Comparison of ENCODE assay signal across 7 cellular contexts in genomic region chr3:128075516-128076464, GRCh38. TPM values are rescaled to one million over a fixed set of nuclear protein-coding genes. Genes with fewer than 3 reads are reported as not detected.
DNase-seq lines count a peak whose midpoint lies in the region; ATAC-seq and TF ChIP-seq lines count a peak whose summit lies in the region.

No MANE protein-coding gene starts in this region.

- in situ Hi-C loops in SK-MEL-5 (cut with HindIII; ENCODE audit: low pct_unique_long_range_greater_than_20kb, low sequenced_read_pairs): no loop called here

- H3K9me3 Mint-ChIP-seq in activated naive CD8-positive, alpha-beta T cell treated with anti-CD3 and anti-CD28 coated beads for 36 hours: no peaks in the 10 kb centered on the region

- ATAC-seq in GM18520 (IDR thresholded peaks at IDR 0.05; ENCODE audit: unreplicated experiment) (peak; percentile 54), HG03354 (IDR thresholded peaks at IDR 0.05; ENCODE audit: poor library complexity, severe bottlenecking, unreplicated experiment) (peak; percentile 62)

- H3K36me3 Mint-ChIP-seq in activated naive CD8-positive, alpha-beta T cell treated with anti-CD3 and anti-CD28 coated beads for 36 hours: peaks cover 13% of the 10 kb centered on the region

- no peak for TF ChIP-seq POLR2A in ovary (IDR thresholded peaks at IDR 0.05)

- no peak overlapping the region for H3K27ac ChIP-seq in ovary
- H3K27ac ChIP-seq in temporal lobe (ENCODE audit: low read depth, low read length): peak overlapping the region; percentile 40

- no peaks in the 10 kb centered on the region for H3K27me3 Mint-ChIP-seq in activated naive CD8-positive, alpha-beta T cell treated with anti-CD3 and anti-CD28 coated beads for 36 hours

- no peaks in the 10 kb centered on the region for H3K36me3 ChIP-seq in ovary

- peak overlapping the region; percentile 42 for H3K4me3 Mint-ChIP-seq in activated naive CD8-positive, alpha-beta T cell treated with anti-CD3 and anti-CD28 coated beads for 36 hours

- DNase-seq in SK-MEL-5 (ENCODE audit: low read depth, low spot score) (peak; percentile 34), head of caudate nucleus (peak; percentile 72 to 97 (median 93)), ovary (peak; percentile 81 to 95 (median 92))
- DNase-seq in activated naive CD8-positive, alpha-beta T cell treated with anti-CD3 and anti-CD28 coated beads for 36 hours: peak; percentile 85

- WGBS in ovary, 3 donors: 6 to 12% (median 7%) methylated on average over 68 to 78 of the region's 78 CpGs

- intact Hi-C loops in head of caudate nucleus (cut with DNase I) (no loop called here), ovary (cut with DNase I) (loop anchor here (5.0 to 10.0 kb wide), 5 partner anchors 92 to 532 kb away; partner anchors contain the start of gene GATA2 (in 2 of the 4))

- no peaks in the 10 kb centered on the region for H3K9me3 ChIP-seq in ovary

- H3K4me1 Mint-ChIP-seq in activated naive CD8-positive, alpha-beta T cell treated with anti-CD3 and anti-CD28 coated beads for 36 hours: peaks cover 9% of the 10 kb centered on the region

- TF ChIP-seq EP300 in ovary (IDR thresholded peaks at IDR 0.05): no peak

- TF ChIP-seq CTCF in ovary (IDR thresholded peaks at IDR 0.05): peak; percentile 90 to 99 (median 95)

- no peak overlapping the region for H3K27ac Mint-ChIP-seq in activated naive CD8-positive, alpha-beta T cell treated with anti-CD3 and anti-CD28 coated beads for 36 hours

- no peaks in the 10 kb centered on the region for H3K27me3 ChIP-seq in ovary

- peak overlapping the region; percentile 32 for H3K4me3 ChIP-seq in ovary

- H3K4me1 ChIP-seq in ovary (ENCODE audit: insufficient read depth): peaks cover 6% of the 10 kb centered on the region

RNA-seq across cellular contexts. Expression of gene SEC61A1, which starts 23.6 kb away (rescaled TPM):
- total RNA-seq in SK-MEL-5 (2014; rRNA removed; shearing (Covaris generic)): 250 and 253 TPM in 2 replicates
- 222 and 280 TPM in 2 replicates for polyA plus RNA-seq in SK-MEL-5 (2015; cell fraction: cytosol; rRNA removed)
- polyA plus RNA-seq in SK-MEL-5 (2015; cell fraction: nucleus; rRNA removed): 168 and 176 TPM in 2 replicates
- 100 to 1,000 TPM; 149 to 155 TPM for total RNA-seq in activated naive CD8-positive, alpha-beta T cell treated with anti-CD3 and anti-CD28 coated beads for 36 hours
- total RNA-seq in ovary: 100 to 1,000 TPM in 6 of 7 donors, 10 to 100 TPM in 1; 52.3 to 165 (median 121) TPM
- polyA plus RNA-seq in ovary: 100 to 1,000 TPM in 1 of 2 donors, 10 to 100 TPM in 1; 72.0 to 217 TPM
- total RNA-seq in temporal lobe: 75.7 TPM

RNA-seq across cellular contexts. Expression of gene RUVBL1, which starts 47.8 kb away (rescaled TPM):
- 151 and 161 TPM in 2 replicates for total RNA-seq in SK-MEL-5 (2014; rRNA removed; shearing (Covaris generic))
- polyA plus RNA-seq in SK-MEL-5 (2015; cell fraction: cytosol; rRNA removed): 91.9 and 104 TPM in 2 replicates
- 34.2 and 56.5 TPM in 2 replicates for polyA plus RNA-seq in SK-MEL-5 (2015; cell fraction: nucleus; rRNA removed)
- 100 to 1,000 TPM; 120 to 122 TPM for total RNA-seq in activated naive CD8-positive, alpha-beta T cell treated with anti-CD3 and anti-CD28 coated beads for 36 hours
- 10 to 100 TPM; 15.6 to 34.6 (median 25.1) TPM for total RNA-seq in ovary
- polyA plus RNA-seq in ovary: 10 to 100 TPM; 16.3 to 37.9 TPM
- 35.9 TPM for total RNA-seq in temporal lobe

Comparison
In these comparisons a context has a peak if more than half of its experiments do, and no peak if none do; other contexts are left out.
1. DNase-seq: peak in every context shown above with its lines; median percentile 93 in head of caudate nucleus; 92 in ovary; 85 in activated naive CD8-positive, alpha-beta T cell treated with anti-CD3 and anti-CD28 coated beads for 36 hours; 34 in SK-MEL-5.